ENCODE assay signal across 8 cellular contexts in genomic region chr13:39415403-39415802, GRCh38.
DNase-seq lines count a peak whose midpoint lies in the region; ATAC-seq and TF ChIP-seq lines count a peak whose summit lies in the region.

No MANE protein-coding gene starts in this region.

- no peak for TF ChIP-seq POLR2A in gastroesophageal sphincter (IDR thresholded peaks at IDR 0.05)

- peak overlapping the region in 1 of 2 donors; percentile 15 for H3K4me3 ChIP-seq in gastroesophageal sphincter
- H3K4me3 ChIP-seq in retinal pigment epithelial cell (ENCODE audit: low read length) = no peak overlapping the region

- ATAC-seq in gastroesophageal sphincter = no peak
- ATAC-seq in GM21737 (IDR thresholded peaks at IDR 0.05; ENCODE audit: unreplicated experiment) = no peak
- ATAC-seq in GM21526 (IDR thresholded peaks at IDR 0.05; ENCODE audit: low FRiP score, unreplicated experiment) = no peak

- H3K36me3 ChIP-seq in gastroesophageal sphincter = no peaks in the 10 kb centered on the region

- H3K27me3 ChIP-seq in gastroesophageal sphincter = no peaks in the 10 kb centered on the region

- TF ChIP-seq CTCF in gastroesophageal sphincter (IDR thresholded peaks at IDR 0.05) (peak; percentile 22 to 66 (median 36)), retinal pigment epithelial cell (conservative IDR thresholded peaks at IDR 0.05; ENCODE audit: low read depth, low read length) (peak; percentile 73)

- in situ Hi-C loops in SK-MEL-5 (cut with HindIII; ENCODE audit: low pct_unique_long_range_greater_than_20kb, low sequenced_read_pairs) = no loop called here

- no peaks in the 10 kb centered on the region for H3K9me3 ChIP-seq in gastroesophageal sphincter

- H3K27ac ChIP-seq in gastroesophageal sphincter = peak overlapping the region in 3 of 4 donors; percentile 68 to 69 (median 68)

- 13 to 18% methylated on average over 3 of the region's 3 CpGs for WGBS in gastroesophageal sphincter (ENCODE audit: low coverage in 1 of 2), 2 donors

- peak; percentile 13 for DNase-seq in activated CD4-positive, alpha-beta T cell treated with anti-CD3 and anti-CD28 coated beads for 48 hours
- no peak for DNase-seq in activated CD4-positive, alpha-beta T cell treated with anti-CD3 and anti-CD28 coated beads, Interleukin-2, amount 50 U/mL, for 4 hours
- DNase-seq in SK-MEL-5 (ENCODE audit: low read depth, low spot score) = peak; percentile 76
- peak; percentile 27 for DNase-seq in retinal pigment epithelial cell (ENCODE audit: low read depth)
- DNase-seq in effector CD8-positive, alpha-beta T cell (lab: John Stamatoyannopoulos, UW) = no peak

- H3K4me1 ChIP-seq in gastroesophageal sphincter = peaks cover 0 to 77% (median 25%) of the 10 kb centered on the region in 3 donors

- TF ChIP-seq EP300 in gastroesophageal sphincter (IDR thresholded peaks at IDR 0.05) = no peak

Comparison
In these comparisons a context has a peak if more than half of its experiments do, and no peak if none do; other contexts are left out.
1. DNase-seq: peak in activated CD4-positive, alpha-beta T cell treated with anti-CD3 and anti-CD28 coated beads for 48 hours (single experiment), SK-MEL-5 (single experiment) and retinal pigment epithelial cell (single experiment); none in activated CD4-positive, alpha-beta T cell treated with anti-CD3 and anti-CD28 coated beads, Interleukin-2, amount 50 U/mL, for 4 hours (0 of 2) and effector CD8-positive, alpha-beta T cell (single experiment).